In genomic region chr9:105204416-105204815, GRCh38 we compare ENCODE assay signal across 18 cellular contexts. TPM values are rescaled to one million over a fixed set of nuclear protein-coding genes. Genes with fewer than 3 reads are reported as not detected.
A peak's percentile ranks its signal among the peaks of the same experiment; 100 is the strongest.
DNase-seq lines count a peak whose midpoint lies in the region; ATAC-seq, FAIRE-seq and TF ChIP-seq lines count a peak whose summit lies in the region.
"Had no signal": no experiment of that assay in that cellular context is flagged by ENCODE, and none has a peak within 500 bp of the region (broad histone marks: within the 10 kb centered on the region; RNA-seq: fewer than 3 reads in every experiment).

No MANE protein-coding gene starts in this region.

- no peaks in the 10 kb centered on the region; the same call in 1 of the 2 replicates for H3K23me2 ChIP-seq in H1 (ENCODE audit: low read depth, low read length)

- H2BK120ac ChIP-seq in H1 (replicated peaks; ENCODE audit: low read depth, low read length): no peak overlapping the region

- H4K5ac ChIP-seq in H1 (ENCODE audit: insufficient read length, low read depth, low read length): no peak overlapping the region

- no peak overlapping the region for H2BK15ac ChIP-seq in H1 (ENCODE audit: low read length)

- FAIRE-seq in astrocyte (lab: Jason Lieb, UNC): no peak
- FAIRE-seq in H1 (lab: Jason Lieb, UNC): no peak
- FAIRE-seq: GM12892, GM19239 had no signal

- H3K23ac ChIP-seq in H1 (ENCODE audit: insufficient read length): no peak overlapping the region

- H2BK5ac ChIP-seq in H1 (ENCODE audit: low read depth, low read length): no peak overlapping the region

- H2BK20ac ChIP-seq in H1 (ENCODE audit: low read length): no peak overlapping the region

- H3K9me3 ChIP-seq in astrocyte (ENCODE audit: insufficient read depth, low read depth, low read length) (no peaks in the 10 kb centered on the region), H1 (ENCODE audit: insufficient read depth in 2 of 2, low read depth in 1 of 2, low read length in 1 of 2) (no peaks in the 10 kb centered on the region), hepatocyte (ENCODE audit: low read depth) (no peaks in the 10 kb centered on the region)
- H3K9me3 ChIP-seq: BE2C had no signal

- H3K36me3 ChIP-seq in astrocyte (ENCODE audit: insufficient read depth, low read length) (no peaks in the 10 kb centered on the region), H1 (ENCODE audit: control insufficient read depth in 2 of 4, insufficient read depth in 4 of 4, low read length in 3 of 4) (no peaks in the 10 kb centered on the region), hepatocyte (replicated peaks; ENCODE audit: insufficient read depth, low read depth) (no peaks in the 10 kb centered on the region)
- H3K36me3 ChIP-seq: BE2C had no signal

- no peak overlapping the region for H3K4me3 ChIP-seq in astrocyte (ENCODE audit: insufficient read depth, low read depth, low read length)
- no peak overlapping the region for H3K4me3 ChIP-seq in H1 (ENCODE audit: extremely low read depth in 1 of 4, insufficient read depth in 2 of 4, low read depth in 3 of 4, low read length in 4 of 4)
- no peak overlapping the region for H3K4me3 ChIP-seq in hepatocyte

- H4K20me1 ChIP-seq in astrocyte (ENCODE audit: insufficient read depth, low read length) (no peaks in the 10 kb centered on the region), H1 (replicated peaks in 1 of 2; ENCODE audit: control insufficient read depth in 1 of 2, insufficient read depth in 2 of 2, low read length in 2 of 2) (no peaks in the 10 kb centered on the region), hepatocyte (ENCODE audit: insufficient read depth, poor library complexity, severe bottlenecking) (no peaks in the 10 kb centered on the region)

- H3K4me1 Mint-ChIP-seq in astrocyte (ENCODE audit: low read depth, unreplicated experiment): no peaks in the 10 kb centered on the region
- H3K4me1 Mint-ChIP-seq: CD4-positive, alpha-beta memory T cell; IgD-negative memory B cell had no signal

- DNase-seq in G401 (ENCODE audit: low spot score): peak; percentile 61
- peak; percentile 37 for DNase-seq in astrocyte (ENCODE audit: low read depth)
- no peak for DNase-seq in H1 (ENCODE audit: low read depth in 1 of 2, low spot score in 2 of 2)
- DNase-seq in omental fat pad (ENCODE audit: low spot score): no peak
- no peak for DNase-seq in NOMO-1 treated with dmso at 0.1 percent for 144 hours (lab: John Stamatoyannopoulos, UW; ENCODE audit: unreplicated experiment)
- DNase-seq in head of caudate nucleus: no peak
- no peak for DNase-seq in hepatocyte (ENCODE audit: low spot score)
- DNase-seq: ACHN; BE2C; CD4-positive, alpha-beta memory T cell; DMS79 treated with DMSO at 0.1 percent for 48 hours; EL; GDM1 had no signal

- no peaks in the 10 kb centered on the region for H3K79me1 ChIP-seq in H1 (ENCODE audit: low read depth, low read length)

- H2BK12ac ChIP-seq in H1 (ENCODE audit: low read depth, low read length): 0 out of 2 replicates have a peak overlapping the region, but pooled peaks have one; percentile 39

- no peak for TF ChIP-seq EP300 in H1 (IDR thresholded peaks at IDR 0.05; ENCODE audit: borderline replicate concordance in 1 of 2, low read depth in 2 of 2, low read length in 2 of 2)

- intact Hi-C loops in head of caudate nucleus (cut with DNase I): no loop called here

- H3K18ac ChIP-seq in H1 (ENCODE audit: extremely low read depth, low read length): no peak overlapping the region

- H3K9me3 Mint-ChIP-seq in astrocyte (ENCODE audit: unreplicated experiment): no peaks in the 10 kb centered on the region
- H3K9me3 Mint-ChIP-seq: IgD-negative memory B cell had no signal

- TF ChIP-seq CTCF in astrocyte (IDR thresholded peaks at IDR 0.05; ENCODE audit: insufficient read depth, low read depth, low read length): no peak
- no peak for TF ChIP-seq CTCF in H1 (IDR thresholded peaks at IDR 0.05; ENCODE audit: control extremely low read depth in 1 of 3, insufficient read depth in 1 of 3, low read depth in 1 of 3, low read length in 3 of 3)
- TF ChIP-seq CTCF in omental fat pad (IDR thresholded peaks at IDR 0.05): no peak
- TF ChIP-seq CTCF in hepatocyte (IDR thresholded peaks at IDR 0.05; ENCODE audit: poor library complexity): no peak

- no peak overlapping the region for H3K14ac ChIP-seq in H1 (ENCODE audit: insufficient read length)

- H3K4ac ChIP-seq in H1 (replicated peaks; ENCODE audit: insufficient read length, low read depth, low read length): no peak overlapping the region

- no peak overlapping the region for H2AFZ ChIP-seq in astrocyte (ENCODE audit: low read depth, low read length)
- no peak overlapping the region for H2AFZ ChIP-seq in H1 (ENCODE audit: low read length)
- H2AFZ ChIP-seq in hepatocyte: no peak overlapping the region

- H3K9ac ChIP-seq in astrocyte (ENCODE audit: low read length) (no peak overlapping the region), H1 (replicated peaks in 1 of 4; ENCODE audit: extremely low read depth in 1 of 4, low read depth in 3 of 4, low read length in 3 of 4) (no peak overlapping the region)

- ATAC-seq in omental fat pad (ENCODE audit: low FRiP score): peak; percentile 57
- ATAC-seq: HCT116 had no signal

- TF ChIP-seq RAD21 in H1 (IDR thresholded peaks at IDR 0.05 in 1 of 2, conservative IDR thresholded peaks at IDR 0.05 in 1 of 2; ENCODE audit: low read depth in 2 of 2, low read length in 2 of 2): no peak

- H4K91ac ChIP-seq in H1 (replicated peaks; ENCODE audit: insufficient read length, low read length): no peak overlapping the region

- H3K4me2 ChIP-seq in astrocyte (ENCODE audit: low read length): no peak overlapping the region
- H3K4me2 ChIP-seq in H1 (ENCODE audit: insufficient read depth in 1 of 2, low read depth in 2 of 2, low read length in 2 of 2): no peak overlapping the region
- no peak overlapping the region for H3K4me2 ChIP-seq in hepatocyte

- in situ Hi-C loops in G401 (cut with HindIII; ENCODE audit: low sequenced_read_pairs): no loop called here

- no peaks in the 10 kb centered on the region for H3K27me3 ChIP-seq in astrocyte (ENCODE audit: insufficient read depth, low read length)
- no peaks in the 10 kb centered on the region for H3K27me3 ChIP-seq in H1 (replicated peaks in 1 of 4; ENCODE audit: control insufficient read depth in 3 of 4, extremely low read depth in 1 of 4, insufficient read depth in 3 of 4, low read length in 3 of 4)
- no peaks in the 10 kb centered on the region for H3K27me3 ChIP-seq in hepatocyte
- H3K27me3 ChIP-seq: BE2C had no signal

- no peaks in the 10 kb centered on the region for H3K79me2 ChIP-seq in astrocyte (ENCODE audit: insufficient read depth, low read length)
- no peaks in the 10 kb centered on the region for H3K79me2 ChIP-seq in H1 (ENCODE audit: control insufficient read depth in 1 of 2, insufficient read depth in 2 of 2, low read length in 2 of 2)
- H3K79me2 ChIP-seq in hepatocyte: no peaks in the 10 kb centered on the region

- no peak overlapping the region for H4K8ac ChIP-seq in H1 (ENCODE audit: extremely low read depth, insufficient read depth, low read length)

- no peak overlapping the region for H3K4me3 Mint-ChIP-seq in astrocyte (ENCODE audit: unreplicated experiment)
- H3K4me3 Mint-ChIP-seq: CD4-positive, alpha-beta memory T cell; IgD-negative memory B cell had no signal

- H3K56ac ChIP-seq in H1 (replicated peaks; ENCODE audit: insufficient read length, low read depth, low read length): no peak overlapping the region

- H3K27ac Mint-ChIP-seq in astrocyte (ENCODE audit: unreplicated experiment): no peak overlapping the region
- H3K27ac Mint-ChIP-seq: CD4-positive, alpha-beta memory T cell; IgD-negative memory B cell had no signal

- H3K27me3 Mint-ChIP-seq in astrocyte (ENCODE audit: low read depth, unreplicated experiment): no peaks in the 10 kb centered on the region
- H3K27me3 Mint-ChIP-seq: IgD-negative memory B cell had no signal

- H3K4me1 ChIP-seq in astrocyte (ENCODE audit: insufficient read depth, low read length) (no peaks in the 10 kb centered on the region), H1 (replicated peaks in 1 of 4; ENCODE audit: control insufficient read depth in 3 of 4, insufficient read depth in 4 of 4, low read length in 3 of 4) (no peaks in the 10 kb centered on the region), hepatocyte (ENCODE audit: insufficient read depth) (no peaks in the 10 kb centered on the region)
- H3K4me1 ChIP-seq: BE2C had no signal

- WGBS in H1 (ENCODE audit: extremely low coverage in 1 of 2, insufficient coverage in 1 of 2, insufficient read length in 1 of 2, insufficient replicate concordance in 2 of 2, low coverage in 1 of 2, low lambda C conversion rate in 2 of 2, missing lambda C conversion rate in 1 of 2), 2 experiments: 90% methylated on average over 3 of the region's 3 CpGs; no CpG with 5 or more reads in 1 of the 2 experiments
- WGBS in hepatocyte (ENCODE audit: low lambda C conversion rate, missing lambda C conversion rate): 97% methylated on average over 3 of the region's 3 CpGs

- POLR2A ChIA-PET in H1 (lab: Charles Lee; ENCODE audit: partially characterized antibody): interaction anchor here (0.9 kb wide), 1 partner anchor 40 kb away, joined by 4 read pairs; the partner anchor contains the start of gene SLC44A1

- H3K27ac ChIP-seq in astrocyte (ENCODE audit: low read depth, low read length): no peak overlapping the region
- H3K27ac ChIP-seq in H1 (ENCODE audit: low read depth, low read length): no peak overlapping the region
- H3K27ac ChIP-seq in hepatocyte: no peak overlapping the region
- H3K27ac ChIP-seq: C4-2B had no signal

- TF ChIP-seq POLR2A in H1 (IDR thresholded peaks at IDR 0.05; ENCODE audit: control extremely low read depth in 1 of 2, low read depth in 2 of 2, low read length in 2 of 2): no peak

- H3K9me2 ChIP-seq in hepatocyte (replicated peaks; ENCODE audit: insufficient read depth): no peaks in the 10 kb centered on the region

- CTCF ChIA-PET in H1 (lab: Charles Lee; ENCODE audit: partially characterized antibody): no interaction called here

- H3K36me3 Mint-ChIP-seq in astrocyte (ENCODE audit: low read depth, unreplicated experiment): no peaks in the 10 kb centered on the region
- H3K36me3 Mint-ChIP-seq: CD4-positive, alpha-beta memory T cell; IgD-negative memory B cell had no signal

- no peak overlapping the region for H2AK5ac ChIP-seq in H1 (ENCODE audit: low read depth, low read length)

TF ChIP-seq in H1, 55 proteins besides CTCF, POLR2A, EP300 and RAD21 (continues in another document):
- TF ChIP-seq SP4 (IDR thresholded peaks at IDR 0.05; ENCODE audit: low read length): no peak

RNA-seq across cellular contexts. Expression of gene SLC44A1, which starts 40.0 kb away (rescaled TPM):
- 25.0 and 30.0 TPM in 2 replicates for total RNA-seq in G401 (2014; rRNA removed; shearing (Covaris generic))
- total RNA-seq in astrocyte (43.8 and 46.9 TPM in 2 replicates), omental fat pad (10 to 100 TPM; 35.4 to 62.3 (median 48.2) TPM), hepatocyte (62.9 and 64.9 TPM in 2 replicates)
- 68.1 and 71.2 TPM in 2 replicates for total RNA-seq in H1 (2021; fragmentation: NEBNext Ultra II Directional; extraction: Animal tissue kit (Norgen Biotek cat#: 25700))
- polyA plus RNA-seq in H1 (2011; rRNA removed) (22.9 and 30.5 TPM in 2 replicates), hepatocyte (26.4 and 31.3 TPM in 2 replicates)
- 27.8 TPM for polyA plus RNA-seq in H1 (2011; cell fraction: cytosol; rRNA removed)
- polyA plus RNA-seq in H1 (2011; cell fraction: nucleus; rRNA removed): 17.0 TPM
- 30.5 to 48.6 TPM (median 44.6 TPM) in 4 replicates for polyA plus RNA-seq in H1 (2012, experiment 1 of 2)
- polyA plus RNA-seq in H1 (2012, experiment 2 of 2): 2.8 TPM
- polyA plus RNA-seq in H1 (2013, experiment 1 of 2): 30.1 TPM
- polyA plus RNA-seq in H1 (2013, experiment 2 of 2): 35.0 TPM
- 142 and 183 TPM in 2 replicates for polyA minus RNA-seq in H1 (2011; rRNA and poly(A)+ RNA removed)
- polyA minus RNA-seq in H1 (2011; cell fraction: cytosol; rRNA and poly(A)+ RNA removed): 52.5 TPM
- polyA minus RNA-seq in H1 (2011; cell fraction: nucleus; rRNA and poly(A)+ RNA removed): 58.5 TPM

Comparison
In these comparisons a context has a peak if more than half of its experiments do, and no peak if none do; other contexts are left out.
1. DNase-seq: peak in G401 (single experiment) and astrocyte (single experiment); none in H1 (0 of 2), omental fat pad (single experiment), NOMO-1 treated with dmso at 0.1 percent for 144 hours (single experiment), head of caudate nucleus (0 of 42) and hepatocyte (single experiment).